Comparison of ENCODE assay signal across 8 cellular contexts in genomic region chr2:32166115-32166549, GRCh38. TPM values are rescaled to one million over a fixed set of nuclear protein-coding genes. Genes with fewer than 3 reads are reported as not detected.
DNase-seq lines count a peak whose midpoint lies in the region; ATAC-seq and TF ChIP-seq lines count a peak whose summit lies in the region.

No MANE protein-coding gene starts in this region.

- H3K4me3 ChIP-seq in skeletal muscle cell (ENCODE audit: low read depth, low read length), result peak overlapping the region; percentile 98

- no peaks in the 10 kb centered on the region for H3K4me1 ChIP-seq in foreskin keratinocyte

- DNase-seq in foreskin keratinocyte (no peak), skeletal muscle cell (ENCODE audit: low read depth) (no peak), NCI-H510A treated with DMSO at 0.1 percent for 48 hours (lab: John Stamatoyannopoulos, UW) (no peak), COLO829 (ENCODE audit: low spot score) (no peak), NCI-H526 treated with DMSO at 0.1 percent for 48 hours (lab: John Stamatoyannopoulos, UW) (no peak), SW480 (ENCODE audit: low spot score) (no peak)

- no peak for TF ChIP-seq CTCF in VCaP (conservative IDR thresholded peaks at IDR 0.05)
- no peak for TF ChIP-seq CTCF in foreskin keratinocyte (conservative IDR thresholded peaks at IDR 0.05)

- H3K27ac ChIP-seq in VCaP (peak overlapping the region; percentile 89), foreskin keratinocyte (peak overlapping the region; percentile 46)

- ATAC-seq in GM21528 (IDR thresholded peaks at IDR 0.05; ENCODE audit: low FRiP score, unreplicated experiment) (peak; percentile 4), foreskin keratinocyte (no peak)

- no peaks in the 10 kb centered on the region for H3K27me3 ChIP-seq in foreskin keratinocyte

RNA-seq across cellular contexts. Expression of gene SLC30A6, which starts 0.5 kb away (rescaled TPM):
- 21.4 and 22.0 TPM in 2 replicates for total RNA-seq in foreskin keratinocyte
- 7.1 and 9.0 TPM in 2 replicates for polyA plus RNA-seq in foreskin keratinocyte
